In the genomic region with DNA sequence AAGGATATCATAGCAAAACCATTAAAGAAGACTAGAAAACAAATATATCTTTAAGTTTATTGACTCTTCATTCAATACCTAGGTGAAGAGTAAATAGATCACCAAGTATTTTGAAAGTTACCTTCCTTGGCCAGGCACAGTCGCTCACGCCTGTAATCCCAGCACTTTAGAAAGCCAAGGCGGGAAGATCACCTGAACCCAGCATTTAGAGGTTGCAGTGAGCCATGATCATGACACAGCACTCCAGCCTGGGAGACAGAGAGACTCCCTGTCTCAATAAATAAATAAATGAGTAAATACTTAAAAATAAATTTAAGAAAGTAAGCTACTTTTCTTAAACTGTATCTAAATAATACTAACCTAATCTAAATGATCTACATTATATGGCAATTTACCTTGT, we compare ENCODE assay signal across 26 cellular contexts. TPM values are rescaled to one million over a fixed set of nuclear protein-coding genes. Genes with fewer than 3 reads are reported as not detected.
A peak's percentile ranks its signal among the peaks of the same experiment; 100 is the strongest.
DNase-seq lines count a peak whose midpoint lies in the region; ATAC-seq, FAIRE-seq and TF ChIP-seq lines count a peak whose summit lies in the region.
"Had no signal": no experiment of that assay in that cellular context is flagged by ENCODE, and none has a peak within 500 bp of the region (broad histone marks: within the 10 kb centered on the region; RNA-seq: fewer than 3 reads in every experiment).

No MANE protein-coding gene starts in this region.

- TF ChIP-seq EP300 in A549 (IDR thresholded peaks at IDR 0.05): no peak

- H3K9me3 ChIP-seq in A549 (peaks cover 4% of the 10 kb centered on the region; the same call in 1 of the 3 replicates), GM23248 (ENCODE audit: low read depth) (no peaks in the 10 kb centered on the region), osteoblast (ENCODE audit: low read depth, low read length) (no peaks in the 10 kb centered on the region), uterus (no peaks in the 10 kb centered on the region)

- TF ChIP-seq CTCF in A549 (IDR thresholded peaks at IDR 0.05) (no peak), chondrocyte (IDR thresholded peaks at IDR 0.05) (no peak), osteoblast (IDR thresholded peaks at IDR 0.05; ENCODE audit: extremely low read depth, low read depth, low read length) (no peak), uterus (IDR thresholded peaks at IDR 0.05) (no peak)

- TF ChIP-seq POLR2A in A549 (IDR thresholded peaks at IDR 0.05; ENCODE audit: low read length) (no peak), uterus (IDR thresholded peaks at IDR 0.05) (no peak)

- H3K9me3 Mint-ChIP-seq in chondrocyte (ENCODE audit: low read depth): peaks cover 9% of the 10 kb centered on the region
- H3K9me3 Mint-ChIP-seq: activated CD4-positive, alpha-beta memory T cell treated with anti-CD3 and anti-CD28 coated beads for 36 hours; effector memory CD8-positive, alpha-beta T cell had no signal

- no peak overlapping the region for H3K4me3 Mint-ChIP-seq in chondrocyte (ENCODE audit: unreplicated experiment)
- H3K4me3 Mint-ChIP-seq: activated CD4-positive, alpha-beta memory T cell treated with anti-CD3 and anti-CD28 coated beads for 36 hours; activated naive CD4-positive, alpha-beta T cell treated with anti-CD3 and anti-CD28 coated beads, Interleukin-2, amount 50 U/mL, for 24 hours; effector memory CD8-positive, alpha-beta T cell; GM23338; natural killer cell treated with Interleukin-12 subunit alpha and Interleukin-12 subunit beta and Interleukin-15 and Interleukin-18, amount 100 ng/mL, for 72 hours had no signal

- peaks cover 11% of the 10 kb centered on the region for H3K36me3 Mint-ChIP-seq in chondrocyte (ENCODE audit: low read depth)

- H3K9me2 ChIP-seq in GM23248 (ENCODE audit: insufficient read depth): no peaks in the 10 kb centered on the region

- DNase-seq in A549 (ENCODE audit: low read depth in 1 of 2, low spot score in 1 of 2) (peak in 1 of 2 experiments; percentile 34), GM23248 (peak; percentile 35), chondrocyte (ENCODE audit: low spot score) (no peak), osteoblast (ENCODE audit: insufficient read length, low spot score, missing footprints) (no peak), uterus (no peak), NCI-H146 (lab: John Stamatoyannopoulos, UW) (no peak), SHP77 (lab: John Stamatoyannopoulos, UW) (no peak), AG08395 (ENCODE audit: low spot score) (no peak)
- DNase-seq: activated CD4-positive, alpha-beta memory T cell treated with anti-CD3 and anti-CD28 coated beads for 36 hours; activated T-cell treated with anti-CD3 and anti-CD28 coated beads, Interleukin-2, amount 50 U/mL, for 1 hour; COR-L47; effector memory CD8-positive, alpha-beta T cell; EL; head of caudate nucleus; Karpas-422; NCI-H1105 treated with DMSO at 0.1 percent for 48 hours; NCI-H526; posterior cingulate gyrus; stimulated activated CD4-positive, alpha-beta T cell treated with anti-CD3 and anti-CD28 coated beads, Interleukin-4, amount 100 ng/mL, for 24 hours; WERI-Rb-1 had no signal

- CTCF ChIA-PET in A549 (lab: Yijun Ruan, JAX): interaction anchor here (0.6 to 1.4 kb wide), 3 partner anchors 32 to 82 kb away, joined by 3 to 5 read pairs (median 3); no protein-coding TSS in a partner anchor

- no peak for FAIRE-seq in A549 (lab: Jason Lieb, UNC)
- FAIRE-seq: astrocyte, islet of Langerhans had no signal

- no peak for TF ChIP-seq RAD21 in A549 (conservative IDR thresholded peaks at IDR 0.05 in 1 of 2, IDR thresholded peaks at IDR 0.05 in 1 of 2)

- H3K27ac Mint-ChIP-seq in chondrocyte (ENCODE audit: unreplicated experiment): peak overlapping the region; percentile 54
- H3K27ac Mint-ChIP-seq: activated CD4-positive, alpha-beta memory T cell treated with anti-CD3 and anti-CD28 coated beads for 36 hours; activated naive CD4-positive, alpha-beta T cell treated with anti-CD3 and anti-CD28 coated beads, Interleukin-2, amount 50 U/mL, for 24 hours; effector memory CD8-positive, alpha-beta T cell; GM23338 had no signal

- H3K4me3 ChIP-seq in A549 (no peak overlapping the region), GM23248 (0 out of 2 replicates have a peak overlapping the region, but pooled peaks have one; percentile 57), osteoblast (ENCODE audit: insufficient read depth, low read length) (no peak overlapping the region), uterus (no peak overlapping the region)
- H3K4me3 ChIP-seq: GM23338, smooth muscle cell had no signal

- in situ Hi-C loops in GM23248 (cut with MboI): no loop called here

- whole genome bisulfite sequencing in A549 (ENCODE audit: missing lambda C conversion rate): 25% methylated on average over 3 of the region's 3 CpGs
- WGBS in GM23248 (ENCODE audit: low coverage in 1 of 2, low lambda C conversion rate in 2 of 2, missing lambda C conversion rate in 2 of 2), 2 experiments: 95 to 97% methylated on average over 3 of the region's 3 CpGs

- no peak overlapping the region for H2AFZ ChIP-seq in GM23248
- no peak overlapping the region for H2AFZ ChIP-seq in osteoblast (ENCODE audit: low read length)
- H2AFZ ChIP-seq: GM23338 had no signal

- H3K27me3 Mint-ChIP-seq in chondrocyte (ENCODE audit: low read depth): no peaks in the 10 kb centered on the region
- H3K27me3 Mint-ChIP-seq: activated CD4-positive, alpha-beta memory T cell treated with anti-CD3 and anti-CD28 coated beads for 36 hours; activated naive CD4-positive, alpha-beta T cell treated with anti-CD3 and anti-CD28 coated beads, Interleukin-2, amount 50 U/mL, for 24 hours; effector memory CD8-positive, alpha-beta T cell; natural killer cell treated with Interleukin-12 subunit alpha and Interleukin-12 subunit beta and Interleukin-15 and Interleukin-18, amount 100 ng/mL, for 72 hours had no signal

- H3F3A ChIP-seq in GM23248 (ENCODE audit: insufficient read depth): peaks cover 44% of the 10 kb centered on the region

- no peaks in the 10 kb centered on the region for H3K27me3 ChIP-seq in GM23248 (replicated peaks; ENCODE audit: insufficient read depth)
- H3K27me3 ChIP-seq in osteoblast (ENCODE audit: insufficient read depth, low read length): no peaks in the 10 kb centered on the region
- H3K27me3 ChIP-seq in uterus: no peaks in the 10 kb centered on the region

- peak overlapping the region; percentile 68 for H3K9ac ChIP-seq in GM23248

- H3K4me2 ChIP-seq in A549 (peak overlapping the region; percentile 75), GM23248 (ENCODE audit: unreplicated experiment) (peak overlapping the region; percentile 77), osteoblast (ENCODE audit: insufficient read depth, low read length) (no peak overlapping the region)
- H3K4me2 ChIP-seq: GM23338, smooth muscle cell had no signal

- intact Hi-C loops in uterus (cut with DNase I; ENCODE audit: low total_unique reads): no loop called here

- H3K36me3 ChIP-seq in GM23248 (ENCODE audit: low read depth): no peaks in the 10 kb centered on the region
- no peaks in the 10 kb centered on the region for H3K36me3 ChIP-seq in osteoblast (ENCODE audit: insufficient read depth, low read length)
- no peaks in the 10 kb centered on the region for H3K36me3 ChIP-seq in uterus
- H3K36me3 ChIP-seq: WERI-Rb-1 had no signal

- H4K20me1 ChIP-seq in GM23248 (ENCODE audit: insufficient read depth): peaks cover 15% of the 10 kb centered on the region; the same call in 1 of the 2 replicates
- peaks cover 37% of the 10 kb centered on the region for H4K20me1 ChIP-seq in osteoblast (ENCODE audit: insufficient read depth, low read length)

- peaks cover 61% of the 10 kb centered on the region for H3K4me1 Mint-ChIP-seq in chondrocyte (ENCODE audit: low read depth)

- H3K4me1 ChIP-seq in A549: peaks cover 44% of the 10 kb centered on the region
- H3K4me1 ChIP-seq in GM23248 (ENCODE audit: insufficient read depth): peaks cover 48% of the 10 kb centered on the region
- peaks cover 36% of the 10 kb centered on the region for H3K4me1 ChIP-seq in osteoblast (ENCODE audit: insufficient read depth, low read length)
- peaks cover 0 to 6% of the 10 kb centered on the region in 2 donors for H3K4me1 ChIP-seq in uterus

- peak in 1 of 2 experiments; percentile 37; a peak in 1 of 6 replicates for ATAC-seq in A549
- ATAC-seq: effector memory CD8-positive, alpha-beta T cell; GM23338; natural killer cell treated with Interleukin-12 subunit alpha and Interleukin-12 subunit beta and Interleukin-15 and Interleukin-18, amount 100 ng/mL, for 72 hours had no signal

- POLR2A ChIA-PET in A549 (lab: Yijun Ruan, JAX): no interaction called here

- H3K27ac ChIP-seq in A549 (peak overlapping the region; percentile 71 to 84), GM23248 (peak overlapping the region; percentile 90), osteoblast (ENCODE audit: low read depth, low read length) (peak overlapping the region; percentile 81), uterus (peak overlapping the region in 1 of 2 donors; percentile 75)
- H3K27ac ChIP-seq: WERI-Rb-1 had no signal

- H3K79me2 ChIP-seq in GM23248 (ENCODE audit: insufficient read depth): peaks cover 97% of the 10 kb centered on the region
- H3K79me2 ChIP-seq in osteoblast (ENCODE audit: insufficient read depth, low read length): peaks cover 92% of the 10 kb centered on the region

TF ChIP-seq in A549, 52 proteins besides CTCF, POLR2A, EP300 and RAD21 (continues in another document):
- TF ChIP-seq NFE2L2 (conservative IDR thresholded peaks at IDR 0.05; ENCODE audit: low read length): no peak

RNA-seq across cellular contexts. Expression of gene WBP4, which starts 8.9 kb away (rescaled TPM):
- polyA plus RNA-seq in A549 (2011; rRNA removed) (7.5 and 13.9 TPM in 2 replicates), A549 (2017; fragmentation: RNase III; extraction: RNeasy Plus Mini Kit Qiagen cat#74134 plus additional on column Dnase treatment) (9.0 to 9.8 TPM (median 9.3 TPM) in 3 replicates), GM23248 (2016; fragmentation: Nextera tagmentation; extraction: Ambion mirVana) (13.4 and 14.0 TPM in 2 replicates)
- 2.6 and 3.5 TPM in 2 replicates for polyA plus RNA-seq in A549 (2012; cell fraction: cytosol; rRNA removed)
- polyA plus RNA-seq in A549 (2012; cell fraction: nucleus; rRNA removed): 0.91 and 1.4 TPM in 2 replicates
- 1.2 TPM in 2 replicates for polyA minus RNA-seq in A549 (2011; rRNA and poly(A)+ RNA removed)
- total RNA-seq in GM23248 (2014; rRNA removed; shearing (Covaris generic)): 7.5 and 11.8 TPM in 2 replicates
- total RNA-seq in chondrocyte (5.1 to 5.8 TPM (median 5.3 TPM) in 3 replicates), osteoblast (6.8 and 8.7 TPM in 2 replicates), uterus (10 to 100 TPM in 3 of 4 donors, 1 to 10 TPM in 1; 8.8 to 16.2 (median 14.2) TPM)

RNA-seq across cellular contexts. Expression of gene ELF1, which starts 33.3 kb away (rescaled TPM):
- polyA plus RNA-seq in A549 (2011; rRNA removed) (40.5 and 45.0 TPM in 2 replicates), A549 (2017; fragmentation: RNase III; extraction: RNeasy Plus Mini Kit Qiagen cat#74134 plus additional on column Dnase treatment) (21.4 to 27.1 TPM (median 24.9 TPM) in 3 replicates), GM23248 (2016; fragmentation: Nextera tagmentation; extraction: Ambion mirVana) (39.9 and 42.7 TPM in 2 replicates)
- polyA plus RNA-seq in A549 (2012; cell fraction: cytosol; rRNA removed): 7.7 and 10.1 TPM in 2 replicates
- polyA plus RNA-seq in A549 (2012; cell fraction: nucleus; rRNA removed): 7.4 and 7.7 TPM in 2 replicates
- polyA minus RNA-seq in A549 (2011; rRNA and poly(A)+ RNA removed): 26.2 and 30.5 TPM in 2 replicates
- 36.1 and 43.8 TPM in 2 replicates for total RNA-seq in GM23248 (2014; rRNA removed; shearing (Covaris generic))
- total RNA-seq in chondrocyte (45.7 to 46.7 TPM (median 45.8 TPM) in 3 replicates), osteoblast (60.7 and 63.0 TPM in 2 replicates), uterus (10 to 100 TPM; 61.5 to 96.1 (median 74.1) TPM)
